Comparison of ENCODE assay signal across 8 cellular contexts in the genomic region with DNA sequence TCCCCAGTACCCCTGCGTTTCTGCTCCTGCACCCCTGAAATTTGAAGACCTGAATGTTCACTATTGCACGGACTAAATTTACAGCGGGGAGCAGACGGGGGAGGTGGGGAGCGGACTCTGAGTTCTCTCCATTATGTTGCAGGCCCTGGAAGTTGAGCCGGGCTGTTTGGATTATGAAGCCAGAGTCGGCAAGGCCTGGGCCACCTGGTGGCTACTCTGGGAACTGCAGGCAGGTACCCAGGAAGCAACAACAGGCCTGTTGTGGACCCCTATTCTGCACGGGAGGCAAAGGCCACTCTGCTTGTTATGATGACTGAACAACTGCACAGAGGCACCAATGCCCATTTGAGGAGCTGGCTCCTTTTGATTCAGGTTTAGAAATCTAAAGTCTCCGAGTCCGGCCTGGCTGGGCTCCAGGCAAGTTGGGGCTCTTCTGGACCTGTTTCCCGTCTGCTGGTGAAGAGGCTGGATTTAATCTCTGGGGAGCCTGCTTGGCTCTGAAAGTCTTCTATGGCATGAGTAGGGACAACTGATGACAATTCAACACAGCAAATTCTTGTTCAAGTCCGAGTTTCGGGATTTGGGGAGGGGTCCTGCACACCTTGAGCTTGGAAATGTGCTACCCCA. TPM values are rescaled to one million over a fixed set of nuclear protein-coding genes. Genes with fewer than 3 reads are reported as not detected.
DNase-seq lines count a peak whose midpoint lies in the region; ATAC-seq, FAIRE-seq and TF ChIP-seq lines count a peak whose summit lies in the region.

No MANE protein-coding gene starts in this region.

- WGBS in mammary epithelial cell (ENCODE audit: low coverage, missing lambda C conversion rate), result 36% methylated on average over 13 of the region's 13 CpGs

- H3K79me2 ChIP-seq in Loucy (ENCODE audit: insufficient read depth, low read length) (no peaks in the 10 kb centered on the region), mammary epithelial cell (ENCODE audit: insufficient read depth, low read length) (no peaks in the 10 kb centered on the region)

- TF ChIP-seq CTCF in Loucy (conservative IDR thresholded peaks at IDR 0.05; ENCODE audit: low read length) (peak; percentile 97), WTC11 (IDR thresholded peaks at IDR 0.05) (peak; percentile 100), mammary epithelial cell (conservative IDR thresholded peaks at IDR 0.05 in 1 of 2, IDR thresholded peaks at IDR 0.05 in 1 of 2; ENCODE audit: extremely low read depth in 1 of 2, insufficient read depth in 1 of 2, low read depth in 1 of 2, low read length in 2 of 2) (peak; percentile 98 to 99), kidney (IDR thresholded peaks at IDR 0.05; ENCODE audit: borderline replicate concordance, extremely low read depth, insufficient read depth) (peak; percentile 93)

- H4K20me1 ChIP-seq in Loucy (ENCODE audit: insufficient read depth, low read length, poor library complexity, severe bottlenecking) (no peaks in the 10 kb centered on the region), mammary epithelial cell (ENCODE audit: insufficient read depth, low read length) (no peaks in the 10 kb centered on the region)

- H2AFZ ChIP-seq in Loucy (ENCODE audit: low read length) (peak overlapping the region; percentile 84; the same call in 1 of the 2 replicates), mammary epithelial cell (ENCODE audit: low read depth, low read length) (no peak overlapping the region)

- no peaks in the 10 kb centered on the region for H3K36me3 Mint-ChIP-seq in WTC11

- CTCF ChIA-PET in WTC11 (lab: Charles Lee), result interaction anchor here (0.7 to 3.4 kb wide), 11 partner anchors 9 to 238 kb away, joined by 3 to 63 read pairs (median 4); no protein-coding TSS in a partner anchor
- CTCF ChIA-PET in mammary epithelial cell (lab: Charles Lee; ENCODE audit: low non-redundant PET), result no interaction called here

- no peak overlapping the region for H3K27ac ChIP-seq in mammary epithelial cell (ENCODE audit: insufficient read depth, low read depth, low read length)
- H3K27ac ChIP-seq in kidney (ENCODE audit: low read depth in 2 of 2, low read length in 2 of 2), result no peak overlapping the region

- H3K36me3 ChIP-seq in Loucy (ENCODE audit: insufficient read depth, low read length) (no peaks in the 10 kb centered on the region), mammary epithelial cell (ENCODE audit: insufficient read depth, low read length) (no peaks in the 10 kb centered on the region), kidney (ENCODE audit: control insufficient read depth in 1 of 2, insufficient read depth in 2 of 2, low read length in 2 of 2) (no peaks in the 10 kb centered on the region)

- ATAC-seq in WTC11 (peak; percentile 68), GM21825 (IDR thresholded peaks at IDR 0.05; ENCODE audit: unreplicated experiment) (no peak)

- no peaks in the 10 kb centered on the region for H3K9me3 ChIP-seq in Loucy (ENCODE audit: insufficient read depth, low read depth, low read length)
- H3K9me3 ChIP-seq in mammary epithelial cell (replicated peaks; ENCODE audit: insufficient read depth, low read length), result no peaks in the 10 kb centered on the region
- H3K9me3 ChIP-seq in kidney (ENCODE audit: control insufficient read depth in 1 of 2, low read length in 2 of 2), result no peaks in the 10 kb centered on the region

- no peaks in the 10 kb centered on the region for H3K27me3 ChIP-seq in Loucy (ENCODE audit: insufficient read depth, low read length, poor library complexity, severe bottlenecking)
- no peaks in the 10 kb centered on the region for H3K27me3 ChIP-seq in mammary epithelial cell (ENCODE audit: insufficient read depth, low read length)

- POLR2A ChIA-PET in WTC11 (lab: Charles Lee), result interaction anchor here (0.6 kb wide), 1 partner anchor 737 kb away, joined by 5 read pairs; no protein-coding TSS in a partner anchor

- intact Hi-C loops in mammary epithelial cell (cut with micrococcal nuclease) (loop anchor here (1.0 to 5.0 kb wide), 2 partner anchors 151 to 238 kb away; no protein-coding TSS in a partner anchor), kidney (cut with DNase I) (no loop called here)

- BruUV-seq in mammary epithelial cell (replicated peaks; lab: Mats Ljungman, UMichigan), result no TSS peak

- H3K9ac ChIP-seq in Loucy (ENCODE audit: low read depth, low read length, poor library complexity, severe bottlenecking), result no peak overlapping the region
- H3K9ac ChIP-seq in mammary epithelial cell (ENCODE audit: insufficient read depth, low read length), result no peak overlapping the region
- no peak overlapping the region for H3K9ac ChIP-seq in kidney (ENCODE audit: low read length in 2 of 2)

- no peaks in the 10 kb centered on the region for H3K9me3 Mint-ChIP-seq in WTC11

- no peak overlapping the region for H3K27ac Mint-ChIP-seq in WTC11

- H3K4me3 Mint-ChIP-seq in WTC11, result no peak overlapping the region

- H3K4me3 ChIP-seq in Loucy (ENCODE audit: low read length, poor library complexity, severe bottlenecking) (no peak overlapping the region), mammary epithelial cell (replicated peaks in 1 of 3; ENCODE audit: insufficient read depth in 1 of 3, low read depth in 2 of 3, low read length in 3 of 3) (no peak overlapping the region), kidney (ENCODE audit: low read length in 2 of 2) (no peak overlapping the region)

- no peaks in the 10 kb centered on the region for H3K4me1 ChIP-seq in Loucy (ENCODE audit: insufficient read depth, low read length, poor library complexity, severe bottlenecking)
- no peaks in the 10 kb centered on the region for H3K4me1 ChIP-seq in mammary epithelial cell (ENCODE audit: insufficient read depth, low read length)
- no peaks in the 10 kb centered on the region for H3K4me1 ChIP-seq in kidney (ENCODE audit: control insufficient read depth in 1 of 2, insufficient read depth in 1 of 2, low read depth in 1 of 2, low read length in 2 of 2)

- DNase-seq in NCI-H510A treated with DMSO at 0.1 percent for 48 hours (lab: John Stamatoyannopoulos, UW) (peak; percentile 33), NCI-H510A (lab: John Stamatoyannopoulos, UW) (no peak), WTC11 (ENCODE audit: low spot score) (peak; percentile 93), mammary epithelial cell (peak; percentile 41), kidney (peak; percentile 87)
- DNase-seq in stimulated activated CD4-positive, alpha-beta T cell treated with anti-CD3 and anti-CD28 coated beads, Interleukin-1b, Interleukin-23, amount 100 ng/mL, for 4 hours (ENCODE audit: low read depth in 2 of 2), result peak; percentile 60 to 64

- H3K4me2 ChIP-seq in Loucy (ENCODE audit: low read depth, low read length, poor library complexity, severe bottlenecking) (no peak overlapping the region), mammary epithelial cell (ENCODE audit: insufficient read depth, low read depth, low read length) (no peak overlapping the region)

- H3K27me3 Mint-ChIP-seq in WTC11 (ENCODE audit: low read depth), result peaks cover 3% of the 10 kb centered on the region

- no peaks in the 10 kb centered on the region for H3F3A ChIP-seq in Loucy (ENCODE audit: low read depth)

- in situ Hi-C loops in mammary epithelial cell (cut with MboI; ENCODE audit: low sequenced_read_pairs in 2 of 2), result loop anchor here in 1 of 2 donors (10.0 kb wide), 1 partner anchor 238 kb away; no protein-coding TSS in a partner anchor

- H3K9me2 ChIP-seq in Loucy (replicated peaks; ENCODE audit: low read depth, low read length), result no peaks in the 10 kb centered on the region

- dilution Hi-C loops in mammary epithelial cell (cut with HindIII; ENCODE audit: low sequenced_read_pairs), result no loop called here

- H3K4me1 Mint-ChIP-seq in WTC11, result peaks cover 43% of the 10 kb centered on the region

- no peak for FAIRE-seq in kidney (lab: Jason Lieb, UNC)

TF ChIP-seq in WTC11, 78 proteins besides CTCF, POLR2A, EP300 and RAD21:
- TF ChIP-seq, protein P1, sequence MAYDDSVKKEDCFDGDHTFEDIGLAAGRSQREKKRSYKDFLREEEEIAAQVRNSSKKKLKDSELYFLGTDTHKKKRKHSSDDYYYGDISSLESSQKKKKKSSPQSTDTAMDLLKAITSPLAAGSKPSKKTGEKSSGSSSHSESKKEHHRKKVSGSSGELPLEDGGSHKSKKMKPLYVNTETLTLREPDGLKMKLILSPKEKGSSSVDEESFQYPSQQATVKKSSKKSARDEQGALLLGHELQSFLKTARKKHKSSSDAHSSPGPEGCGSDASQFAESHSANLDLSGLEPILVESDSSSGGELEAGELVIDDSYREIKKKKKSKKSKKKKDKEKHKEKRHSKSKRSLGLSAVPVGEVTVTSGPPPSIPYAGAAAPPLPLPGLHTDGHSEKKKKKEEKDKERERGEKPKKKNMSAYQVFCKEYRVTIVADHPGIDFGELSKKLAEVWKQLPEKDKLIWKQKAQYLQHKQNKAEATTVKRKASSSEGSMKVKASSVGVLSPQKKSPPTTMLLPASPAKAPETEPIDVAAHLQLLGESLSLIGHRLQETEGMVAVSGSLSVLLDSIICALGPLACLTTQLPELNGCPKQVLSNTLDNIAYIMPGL (CRISPR knock-in tag; IDR thresholded peaks at IDR 0.05), result peak; percentile 20; the same call in 1 of the 2 replicates
- TF ChIP-seq JUN (CRISPR knock-in tag; IDR thresholded peaks at IDR 0.05), result no peak

RNA-seq across cellular contexts. Expression of a gene that starts 34.1 kb away (rescaled TPM):
- total RNA-seq in WTC11 (2021) (not detected in 3 replicates), mammary epithelial cell (under 1 TPM in 1 of 2 donors, not detected in 1; 0.17 TPM), kidney (not detected)
- polyA plus RNA-seq in mammary epithelial cell (0.18 TPM), kidney (ENCODE audit: insufficient read depth, low read depth, low replicate concordance) (not detected)
- not detected for polyA minus RNA-seq in mammary epithelial cell
